8 cellular contexts compared by ENCODE assay signal in the genomic region with DNA sequence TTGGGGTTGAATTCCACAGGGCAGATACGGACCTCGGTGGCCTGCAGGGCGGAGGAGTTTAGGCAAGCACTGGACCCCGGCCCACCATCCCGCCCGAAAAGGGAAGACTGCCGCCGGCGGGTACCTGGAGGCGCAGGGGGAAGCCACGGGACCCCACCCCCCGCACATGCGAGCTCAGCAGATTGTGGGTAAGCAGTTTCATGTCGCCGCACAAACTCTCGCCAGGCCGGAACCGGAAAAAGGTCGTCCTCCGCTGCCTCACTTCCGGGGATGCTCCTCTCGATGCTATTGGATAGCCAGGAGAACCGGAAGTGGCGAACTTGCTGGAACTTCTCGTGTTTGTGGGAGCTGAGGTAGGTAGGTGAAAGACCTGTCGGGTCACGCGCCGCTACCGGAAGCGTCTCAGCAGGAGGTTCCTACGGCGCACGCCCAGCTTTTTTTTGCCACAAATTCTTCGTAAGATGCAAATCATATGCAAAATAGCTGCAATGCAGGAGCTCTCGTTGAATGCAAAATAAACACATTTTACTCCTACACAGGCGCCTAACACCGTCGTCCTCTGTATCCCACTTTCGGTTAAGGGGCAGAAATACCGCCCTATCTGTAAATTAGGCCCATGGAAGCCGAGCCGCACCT. TPM values are rescaled to one million over a fixed set of nuclear protein-coding genes. Genes with fewer than 3 reads are reported as not detected.
A peak's percentile ranks its signal among the peaks of the same experiment; 100 is the strongest.
DNase-seq lines count a peak whose midpoint lies in the region; ATAC-seq and TF ChIP-seq lines count a peak whose summit lies in the region.

A gene (minus strand): TSS at position 235 of the 636 bp plus-strand sequence. CDS start 33 bp downstream, at position 202.

- H3K4me1 ChIP-seq in ovary (ENCODE audit: insufficient read depth), result peaks cover 9% of the 10 kb centered on the region
- peaks cover 0 to 27% (median 22%) of the 10 kb centered on the region in 4 donors for H3K4me1 ChIP-seq in tibial artery

- H3K4me3 ChIP-seq in SU-DHL-6 (ENCODE audit: insufficient read depth, low read length, poor library complexity, severe bottlenecking) (peak within 1 kb of the TSS; percentile 73), ovary (peak within 1 kb of the TSS; percentile 65), tibial artery (peak within 1 kb of the TSS; percentile 85 to 93)

- CTCF ChIA-PET in GM10248 (lab: Yijun Ruan, JAX), result interaction anchor here (0.7 to 4.5 kb wide), 18 partner anchors 10 to 165 kb away, joined by 3 to 71 read pairs (median 6); a partner anchor contains a TSS

- H3K9ac ChIP-seq in SU-DHL-6 (ENCODE audit: low read length), result peak within 1 kb of the TSS; percentile 84

- H3K27ac ChIP-seq in SU-DHL-6 (ENCODE audit: low read depth, low read length) (peak within 1 kb of the TSS; percentile 92), ovary (peak within 1 kb of the TSS; percentile 81 to 99), tibial artery (peak within 1 kb of the TSS; percentile 95 to 97)

- peak; percentile 93 for DNase-seq in GM10248 (ENCODE audit: extremely low spot score)
- peak; percentile 97 for DNase-seq in NCI-H128 (lab: John Stamatoyannopoulos, UW; ENCODE audit: unreplicated experiment)
- DNase-seq in activated naive CD8-positive, alpha-beta T cell treated with anti-CD3 and anti-CD28 coated beads, Interleukin-2, amount 10 ng/mL, durations not matched to agents 7 days and 5 days, result peak; percentile 87
- peak; percentile 93 to 99 (median 98) for DNase-seq in head of caudate nucleus
- peak; percentile 93 to 98 (median 94) for DNase-seq in ovary
- DNase-seq in tibial artery, result peak; percentile 99

- 0% methylated on average over 42 to 43 of the region's 43 CpGs for WGBS in ovary, 3 donors

- no peaks in the 10 kb centered on the region for H3K9me2 ChIP-seq in SU-DHL-6 (replicated peaks; ENCODE audit: insufficient read depth, low read length)

- H3F3A ChIP-seq in SU-DHL-6 (ENCODE audit: insufficient read depth), result peaks cover 24% of the 10 kb centered on the region

- H3K27me3 Mint-ChIP-seq in activated naive CD8-positive, alpha-beta T cell treated with anti-CD3 and anti-CD28 coated beads, Interleukin-2, amount 10 ng/mL, durations not matched to agents 7 days and 5 days, result no peaks in the 10 kb centered on the region

- TF ChIP-seq EP300 in ovary (IDR thresholded peaks at IDR 0.05), result peak; percentile 84

- H4K20me1 ChIP-seq in SU-DHL-6 (ENCODE audit: low read depth, low read length), result no peaks in the 10 kb centered on the region; the same call in 1 of the 2 replicates

- intact Hi-C loops in head of caudate nucleus (cut with DNase I) (loop anchor here (5.0 kb wide), 1 partner anchor 40 kb away; a partner anchor contains a TSS), ovary (cut with DNase I) (loop anchor here in 1 of 4 donors (5.0 kb wide), 1 partner anchor 40 kb away; a partner anchor contains a TSS), tibial artery (cut with DNase I; ENCODE audit: low total_unique reads) (no loop called here)

- TF ChIP-seq CTCF in GM10248 (IDR thresholded peaks at IDR 0.05; ENCODE audit: control extremely low read depth, extremely low read depth, low read depth, missing control alignments), result no peak
- no peak for TF ChIP-seq CTCF in SU-DHL-6 (IDR thresholded peaks at IDR 0.05; ENCODE audit: insufficient read depth, low read length, poor library complexity, severe bottlenecking)
- TF ChIP-seq CTCF in ovary (IDR thresholded peaks at IDR 0.05), result no peak
- no peak for TF ChIP-seq CTCF in tibial artery (IDR thresholded peaks at IDR 0.05)

- POLR2A ChIA-PET in GM10248 (lab: Yijun Ruan, JAX), result interaction anchor here (0.5 to 2.2 kb wide), 16 partner anchors 8 to 140 kb away, joined by 3 to 18 read pairs (median 6); a partner anchor contains a TSS
- POLR2A ChIA-PET in activated naive CD8-positive, alpha-beta T cell treated with anti-CD3 and anti-CD28 coated beads, Interleukin-2, amount 10 ng/mL, durations not matched to agents 7 days and 5 days (lab: Charles Lee), result interaction anchor here (0.6 to 3.6 kb wide), 25 partner anchors 10 to 461 kb away, joined by 3 to 53 read pairs (median 8); a partner anchor contains a TSS

- H3K4me2 ChIP-seq in SU-DHL-6 (ENCODE audit: low read depth, low read length, poor library complexity, severe bottlenecking), result peak within 1 kb of the TSS; percentile 64

- H3K27ac Mint-ChIP-seq in activated naive CD8-positive, alpha-beta T cell treated with anti-CD3 and anti-CD28 coated beads, Interleukin-2, amount 10 ng/mL, durations not matched to agents 7 days and 5 days, result peak within 1 kb of the TSS; percentile 97

- peaks cover 7% of the 10 kb centered on the region for H3K36me3 Mint-ChIP-seq in activated naive CD8-positive, alpha-beta T cell treated with anti-CD3 and anti-CD28 coated beads, Interleukin-2, amount 10 ng/mL, durations not matched to agents 7 days and 5 days

- H3K9me3 Mint-ChIP-seq in activated naive CD8-positive, alpha-beta T cell treated with anti-CD3 and anti-CD28 coated beads, Interleukin-2, amount 10 ng/mL, durations not matched to agents 7 days and 5 days, result no peaks in the 10 kb centered on the region

- peak; percentile 62 for ATAC-seq in HG02623 (IDR thresholded peaks at IDR 0.05; ENCODE audit: unreplicated experiment)
- peak; percentile 69 for ATAC-seq in activated naive CD8-positive, alpha-beta T cell treated with anti-CD3 and anti-CD28 coated beads, Interleukin-2, amount 10 ng/mL, durations not matched to agents 7 days and 5 days (ENCODE audit: low read depth)

- peaks cover 12% of the 10 kb centered on the region for H3K79me2 ChIP-seq in SU-DHL-6 (ENCODE audit: insufficient read depth, low read length)

- H2AFZ ChIP-seq in SU-DHL-6 (ENCODE audit: low read depth, low read length, severe bottlenecking), result peak within 1 kb of the TSS; percentile 55

- no peaks in the 10 kb centered on the region for H3K27me3 ChIP-seq in SU-DHL-6 (ENCODE audit: low read length)
- H3K27me3 ChIP-seq in ovary, result no peaks in the 10 kb centered on the region
- no peaks in the 10 kb centered on the region for H3K27me3 ChIP-seq in tibial artery

- H3K4me1 Mint-ChIP-seq in activated naive CD8-positive, alpha-beta T cell treated with anti-CD3 and anti-CD28 coated beads, Interleukin-2, amount 10 ng/mL, durations not matched to agents 7 days and 5 days, result peaks cover 30% of the 10 kb centered on the region

- H3K4me3 Mint-ChIP-seq in activated naive CD8-positive, alpha-beta T cell treated with anti-CD3 and anti-CD28 coated beads, Interleukin-2, amount 10 ng/mL, durations not matched to agents 7 days and 5 days, result peak within 1 kb of the TSS; percentile 87

- peak; percentile 96 for TF ChIP-seq POLR2A in ovary (IDR thresholded peaks at IDR 0.05)

- H3K9me3 ChIP-seq in SU-DHL-6 (ENCODE audit: insufficient read depth, low read length) (no peaks in the 10 kb centered on the region), ovary (no peaks in the 10 kb centered on the region), tibial artery (no peaks in the 10 kb centered on the region)

- H3K36me3 ChIP-seq in SU-DHL-6 (ENCODE audit: low read length) (no peaks in the 10 kb centered on the region), ovary (no peaks in the 10 kb centered on the region), tibial artery (peaks cover 8 to 55% (median 20%) of the 10 kb centered on the region in 3 donors)

RNA-seq across cellular contexts. Expression of the gene that starts here (rescaled TPM):
- total RNA-seq in activated naive CD8-positive, alpha-beta T cell treated with anti-CD3 and anti-CD28 coated beads, Interleukin-2, amount 10 ng/mL, durations not matched to agents 7 days and 5 days, result 100 to 1,000 TPM; 140 to 151 TPM
- total RNA-seq in ovary, result 100 to 1,000 TPM; 207 to 432 (median 275) TPM
- polyA plus RNA-seq in ovary, result 100 to 1,000 TPM; 272 to 383 TPM

Comparison
In these comparisons a context has a peak if more than half of its experiments do, and no peak if none do; other contexts are left out.
1. Peak in every context shown above with its lines: DNase-seq, ATAC-seq, H3K4me3 ChIP-seq and H3K27ac ChIP-seq.